ENCODE assay signal across 8 cellular contexts in genomic region chr7:108003591-108003935, GRCh38. TPM values are rescaled to one million over a fixed set of nuclear protein-coding genes. Genes with fewer than 3 reads are reported as not detected.
DNase-seq lines count a peak whose midpoint lies in the region; ATAC-seq and TF ChIP-seq lines count a peak whose summit lies in the region.

No MANE protein-coding gene starts in this region.

- no peaks in the 10 kb centered on the region for H3K36me3 Mint-ChIP-seq in activated CD8-positive, alpha-beta T cell treated with anti-CD3 and anti-CD28 coated beads, Interleukin-2, amount 10 ng/mL, durations not matched to agents 7 days and 5 days (ENCODE audit: low read depth)

- WGBS in GM23248 (ENCODE audit: low coverage in 1 of 2, low lambda C conversion rate in 2 of 2, missing lambda C conversion rate in 2 of 2), 2 experiments: 55 to 61% methylated on average over 15 of the region's 15 CpGs
- no CpG with 5 or more reads among the region's 15 CpGs for WGBS in iPS DF 6.9 (ENCODE audit: insufficient coverage, insufficient read length)

- peaks cover 40% of the 10 kb centered on the region for H3F3A ChIP-seq in GM23248 (ENCODE audit: insufficient read depth)

- peaks cover 16% of the 10 kb centered on the region for H3K4me1 Mint-ChIP-seq in activated CD8-positive, alpha-beta T cell treated with anti-CD3 and anti-CD28 coated beads, Interleukin-2, amount 10 ng/mL, durations not matched to agents 7 days and 5 days (ENCODE audit: low read depth)

- DNase-seq in GM23248 (no peak), iPS DF 6.9 (ENCODE audit: low read depth, low spot score) (no peak), gastrocnemius medialis (no peak), HuH-7.5 (ENCODE audit: low spot score) (no peak), kidney tubule cell (ENCODE audit: low spot score) (no peak)
- no peak for DNase-seq in activated CD8-positive, alpha-beta T cell treated with anti-CD3 and anti-CD28 coated beads, Interleukin-2, amount 10 ng/mL, durations not matched to agents 7 days and 5 days
- DNase-seq in stimulated activated CD4-positive, alpha-beta T cell treated with anti-CD3 and anti-CD28 coated beads, Interleukin-12 subunit alpha, Interleukin-12 subunit beta, amount 100 ng/mL, for 4 hours: no peak

- intact Hi-C loops in gastrocnemius medialis (cut with DNase I; ENCODE audit: low total_unique reads): no loop called here

- H3K27ac ChIP-seq in GM23248 (no peak overlapping the region), iPS DF 6.9 (ENCODE audit: low read length) (no peak overlapping the region), gastrocnemius medialis (peak overlapping the region; percentile 70 to 76 (median 70))

- CTCF ChIA-PET in activated CD8-positive, alpha-beta T cell treated with anti-CD3 and anti-CD28 coated beads, Interleukin-2, amount 10 ng/mL, durations not matched to agents 7 days and 5 days (lab: Charles Lee): interaction anchor here (2.0 kb wide), 1 partner anchor 142 kb away, joined by 5 read pairs; no protein-coding TSS in a partner anchor

- no peaks in the 10 kb centered on the region for H4K20me1 ChIP-seq in GM23248 (ENCODE audit: insufficient read depth)

- H3K27ac Mint-ChIP-seq in activated CD8-positive, alpha-beta T cell treated with anti-CD3 and anti-CD28 coated beads, Interleukin-2, amount 10 ng/mL, durations not matched to agents 7 days and 5 days: no peak overlapping the region

- H3K9ac ChIP-seq in GM23248: peak overlapping the region; percentile 82; the same call in 1 of the 2 replicates

- no peaks in the 10 kb centered on the region for H3K27me3 ChIP-seq in GM23248 (replicated peaks; ENCODE audit: insufficient read depth)
- H3K27me3 ChIP-seq in iPS DF 6.9 (ENCODE audit: control insufficient read depth, insufficient read depth, low read length): peaks cover 55% of the 10 kb centered on the region
- H3K27me3 ChIP-seq in gastrocnemius medialis: peaks cover 22 to 24% (median 23%) of the 10 kb centered on the region in 3 donors

- H3K36me3 ChIP-seq in GM23248 (ENCODE audit: low read depth) (no peaks in the 10 kb centered on the region), iPS DF 6.9 (ENCODE audit: control insufficient read depth, insufficient read depth, low read length) (no peaks in the 10 kb centered on the region), gastrocnemius medialis (no peaks in the 10 kb centered on the region)

- H3K79me2 ChIP-seq in GM23248 (ENCODE audit: insufficient read depth): peaks cover 25% of the 10 kb centered on the region

- H3K4me3 Mint-ChIP-seq in activated CD8-positive, alpha-beta T cell treated with anti-CD3 and anti-CD28 coated beads, Interleukin-2, amount 10 ng/mL, durations not matched to agents 7 days and 5 days: peak overlapping the region; percentile 27

- no peak for TF ChIP-seq POLR2A in gastrocnemius medialis (IDR thresholded peaks at IDR 0.05)

- H3K27me3 Mint-ChIP-seq in activated CD8-positive, alpha-beta T cell treated with anti-CD3 and anti-CD28 coated beads, Interleukin-2, amount 10 ng/mL, durations not matched to agents 7 days and 5 days (ENCODE audit: low read depth): peaks cover 58% of the 10 kb centered on the region

- in situ Hi-C loops in GM23248 (cut with MboI) (no loop called here), gastrocnemius medialis (cut with MboI; ENCODE audit: low sequenced_read_pairs in 4 of 4) (no loop called here)

- no peak for ATAC-seq in activated CD8-positive, alpha-beta T cell treated with anti-CD3 and anti-CD28 coated beads, Interleukin-2, amount 10 ng/mL, durations not matched to agents 7 days and 5 days
- ATAC-seq in gastrocnemius medialis: no peak
- ATAC-seq in GM18867 (IDR thresholded peaks at IDR 0.05; ENCODE audit: unreplicated experiment): no peak

- H3K9me3 ChIP-seq in GM23248 (ENCODE audit: low read depth) (no peaks in the 10 kb centered on the region), iPS DF 6.9 (ENCODE audit: control insufficient read depth, insufficient read depth, low read length) (no peaks in the 10 kb centered on the region), gastrocnemius medialis (no peaks in the 10 kb centered on the region)

- H3K9me2 ChIP-seq in GM23248 (ENCODE audit: insufficient read depth): no peaks in the 10 kb centered on the region

- POLR2A ChIA-PET in activated CD8-positive, alpha-beta T cell treated with anti-CD3 and anti-CD28 coated beads, Interleukin-2, amount 10 ng/mL, durations not matched to agents 7 days and 5 days (lab: Charles Lee): no interaction called here

- no peaks in the 10 kb centered on the region for H3K9me3 Mint-ChIP-seq in activated CD8-positive, alpha-beta T cell treated with anti-CD3 and anti-CD28 coated beads, Interleukin-2, amount 10 ng/mL, durations not matched to agents 7 days and 5 days (ENCODE audit: insufficient read depth)

- H2AFZ ChIP-seq in GM23248: peak overlapping the region; percentile 93

- H3K4me2 ChIP-seq in GM23248 (ENCODE audit: unreplicated experiment): peak overlapping the region; percentile 96

- H3K4me3 ChIP-seq in GM23248: peak overlapping the region; percentile 98
- H3K4me3 ChIP-seq in iPS DF 6.9 (ENCODE audit: low read length): peak overlapping the region; percentile 57; the same call in 1 of the 2 replicates
- peak overlapping the region; percentile 60 to 80 (median 68) for H3K4me3 ChIP-seq in gastrocnemius medialis

- no peak for TF ChIP-seq CTCF in gastrocnemius medialis (IDR thresholded peaks at IDR 0.05 in 4 of 5, conservative IDR thresholded peaks at IDR 0.05 in 1 of 5)

- H3K4me1 ChIP-seq in GM23248 (ENCODE audit: insufficient read depth) (peaks cover 33% of the 10 kb centered on the region), iPS DF 6.9 (ENCODE audit: control insufficient read depth, insufficient read depth, low read length) (peaks cover 9% of the 10 kb centered on the region), gastrocnemius medialis (peaks cover 0 to 14% of the 10 kb centered on the region in 2 donors)

RNA-seq across cellular contexts. Expression of gene LAMB1, which starts 0.6 kb away (rescaled TPM):
- total RNA-seq in GM23248 (2014; rRNA removed; shearing (Covaris generic)): 135 and 166 TPM in 2 replicates
- polyA plus RNA-seq in GM23248 (2016; fragmentation: Nextera tagmentation; extraction: Ambion mirVana): 107 and 108 TPM in 2 replicates
- total RNA-seq in activated CD8-positive, alpha-beta T cell treated with anti-CD3 and anti-CD28 coated beads, Interleukin-2, amount 10 ng/mL, durations not matched to agents 7 days and 5 days: not detected
- 10 to 100 TPM; 14.5 to 56.6 (median 29.8) TPM for total RNA-seq in gastrocnemius medialis

Comparison
In these comparisons a context has a peak if more than half of its experiments do, and no peak if none do; other contexts are left out.
1. H3K27ac ChIP-seq: peak in gastrocnemius medialis (4 of 4); none in GM23248 (single experiment) and iPS DF 6.9 (single experiment).
2. RNA of gene LAMB1, which starts 0.6 kb away (total RNA-seq): 135 to 166 TPM in GM23248 and 14.5 to 56.6 TPM in gastrocnemius medialis; not detected in activated CD8-positive, alpha-beta T cell treated with anti-CD3 and anti-CD28 coated beads, Interleukin-2, amount 10 ng/mL, durations not matched to agents 7 days and 5 days; every median in the first group is over 10 times any median in the second.
3. Peak in every context shown above with its lines, with median percentiles within 50 percentile points of each other: H3K4me3 ChIP-seq.